Comparison of ENCODE assay signal across 17 cellular contexts in the genomic region with DNA sequence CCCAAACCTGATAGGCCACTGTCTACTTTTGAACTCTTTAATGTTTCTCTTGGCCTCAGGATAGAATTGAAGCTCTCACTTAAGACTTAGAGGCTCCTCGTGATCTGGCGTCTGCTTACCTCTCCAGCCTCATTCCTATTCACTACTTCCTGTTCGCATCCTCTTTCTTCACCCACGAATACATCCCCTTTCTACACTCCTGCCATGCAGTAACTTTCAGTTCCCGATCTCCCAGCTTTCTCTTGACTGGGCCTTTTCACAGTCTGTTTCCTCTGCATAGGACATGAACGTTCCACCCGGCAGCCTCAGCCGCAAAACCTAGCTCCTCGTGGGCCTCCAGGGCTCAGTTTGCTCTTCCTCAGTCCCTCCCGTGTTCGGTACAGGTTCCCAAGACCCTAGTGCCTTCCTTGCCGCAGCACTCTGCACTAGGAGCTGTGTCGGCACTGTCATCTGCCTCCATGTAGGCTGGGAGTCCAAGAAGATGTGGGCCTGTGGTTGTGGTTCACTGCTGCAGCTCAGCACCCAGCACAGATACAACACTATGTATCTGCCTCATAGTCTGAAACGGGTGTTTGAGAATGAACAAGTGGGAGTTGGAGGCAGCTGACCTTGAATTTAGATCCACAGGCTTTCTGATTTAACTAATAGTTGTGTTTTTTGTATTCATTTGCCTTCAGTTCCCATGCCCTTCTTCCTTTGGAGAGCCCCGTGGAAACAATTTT. TPM values are rescaled to one million over a fixed set of nuclear protein-coding genes. Genes with fewer than 3 reads are reported as not detected.
DNase-seq lines count a peak whose midpoint lies in the region; ATAC-seq, FAIRE-seq and TF ChIP-seq lines count a peak whose summit lies in the region.
"Had no signal": no experiment of that assay in that cellular context is flagged by ENCODE, and none has a peak within 500 bp of the region (broad histone marks: within the 10 kb centered on the region; RNA-seq: fewer than 3 reads in every experiment).

No MANE protein-coding gene starts in this region.

- TF ChIP-seq CTCF in testis (IDR thresholded peaks at IDR 0.05) = no peak
- TF ChIP-seq CTCF in vagina (IDR thresholded peaks at IDR 0.05) = no peak

- no peaks in the 10 kb centered on the region for H3K9me3 ChIP-seq in testis
- no peaks in the 10 kb centered on the region for H3K9me3 ChIP-seq in vagina
- H3K9me3 ChIP-seq: HAP-1, pancreas had no signal

- H3K4me3 Mint-ChIP-seq in activated naive CD8-positive, alpha-beta T cell treated with anti-CD3 and anti-CD28 coated beads, Interleukin-2, amount 10 ng/mL, durations not matched to agents 7 days and 5 days = no peak overlapping the region
- no peak overlapping the region for H3K4me3 Mint-ChIP-seq in activated naive CD8-positive, alpha-beta T cell treated with anti-CD3 and anti-CD28 coated beads for 36 hours
- no peak overlapping the region for H3K4me3 Mint-ChIP-seq in activated naive CD8-positive, alpha-beta T cell treated with anti-CD3 and anti-CD28 coated beads, Interleukin-2, amount 50 U/mL, for 24 hours

- H3K4me1 Mint-ChIP-seq in activated naive CD8-positive, alpha-beta T cell treated with anti-CD3 and anti-CD28 coated beads, Interleukin-2, amount 10 ng/mL, durations not matched to agents 7 days and 5 days = peaks cover 6% of the 10 kb centered on the region
- peaks cover under 1% of the 10 kb centered on the region for H3K4me1 Mint-ChIP-seq in activated naive CD8-positive, alpha-beta T cell treated with anti-CD3 and anti-CD28 coated beads for 36 hours
- peaks cover 5% of the 10 kb centered on the region for H3K4me1 Mint-ChIP-seq in activated naive CD8-positive, alpha-beta T cell treated with anti-CD3 and anti-CD28 coated beads, Interleukin-2, amount 50 U/mL, for 24 hours

- TF ChIP-seq POLR2A in testis (IDR thresholded peaks at IDR 0.05) = no peak
- TF ChIP-seq POLR2A in vagina (IDR thresholded peaks at IDR 0.05) = no peak

- H3K27me3 Mint-ChIP-seq in activated naive CD8-positive, alpha-beta T cell treated with anti-CD3 and anti-CD28 coated beads, Interleukin-2, amount 10 ng/mL, durations not matched to agents 7 days and 5 days = no peaks in the 10 kb centered on the region
- H3K27me3 Mint-ChIP-seq in activated naive CD8-positive, alpha-beta T cell treated with anti-CD3 and anti-CD28 coated beads for 36 hours = no peaks in the 10 kb centered on the region
- H3K27me3 Mint-ChIP-seq in activated naive CD8-positive, alpha-beta T cell treated with anti-CD3 and anti-CD28 coated beads, Interleukin-2, amount 50 U/mL, for 24 hours = no peaks in the 10 kb centered on the region

- H3K27ac ChIP-seq in testis = no peak overlapping the region
- H3K27ac ChIP-seq in vagina = no peak overlapping the region
- H3K27ac ChIP-seq: pancreas had no signal

- H3K27me3 ChIP-seq in testis (no peaks in the 10 kb centered on the region), vagina (no peaks in the 10 kb centered on the region)
- H3K27me3 ChIP-seq: pancreas had no signal

- H3K36me3 ChIP-seq in testis (ENCODE audit: low read depth, missing control alignments) (no peaks in the 10 kb centered on the region), vagina (no peaks in the 10 kb centered on the region)
- H3K36me3 ChIP-seq: pancreas had no signal

- H3K36me3 Mint-ChIP-seq in activated naive CD8-positive, alpha-beta T cell treated with anti-CD3 and anti-CD28 coated beads, Interleukin-2, amount 10 ng/mL, durations not matched to agents 7 days and 5 days = peaks cover 2% of the 10 kb centered on the region
- peaks cover 2% of the 10 kb centered on the region for H3K36me3 Mint-ChIP-seq in activated naive CD8-positive, alpha-beta T cell treated with anti-CD3 and anti-CD28 coated beads for 36 hours
- peaks cover under 1% of the 10 kb centered on the region for H3K36me3 Mint-ChIP-seq in activated naive CD8-positive, alpha-beta T cell treated with anti-CD3 and anti-CD28 coated beads, Interleukin-2, amount 50 U/mL, for 24 hours (ENCODE audit: low read depth)

- DNase-seq in activated naive CD8-positive, alpha-beta T cell treated with anti-CD3 and anti-CD28 coated beads, Interleukin-2, amount 10 ng/mL, durations not matched to agents 7 days and 5 days = no peak
- DNase-seq in activated naive CD8-positive, alpha-beta T cell treated with anti-CD3 and anti-CD28 coated beads for 36 hours = no peak
- DNase-seq in HTR-8/SVneo (ENCODE audit: insufficient read length, low spot score) = no peak
- no peak for DNase-seq in activated naive CD8-positive, alpha-beta T cell treated with anti-CD3 and anti-CD28 coated beads, Interleukin-2, amount 50 U/mL, for 24 hours
- peak; percentile 66 for DNase-seq in testis
- no peak for DNase-seq in islet precursor cell
- DNase-seq in OCI-M1 (lab: John Stamatoyannopoulos, UW) = no peak
- no peak for DNase-seq in vagina (ENCODE audit: extremely low spot score in 2 of 2)
- DNase-seq: amniotic stem cell, DMS79 treated with DMSO at 0.1 percent for 48 hours, mammary epithelial cell, NCI-H1105 treated with DMSO at 0.1 percent for 48 hours, NCI-H226, pancreas, RPMI8226 had no signal

- POLR2A ChIA-PET in activated naive CD8-positive, alpha-beta T cell treated with anti-CD3 and anti-CD28 coated beads, Interleukin-2, amount 10 ng/mL, durations not matched to agents 7 days and 5 days (lab: Charles Lee) = interaction anchor here (1.0 to 2.0 kb wide), 2 partner anchors 16 to 18 kb away, joined by 3 to 7 read pairs; partner anchors contain the start of genes RPL39 and SOWAHD

- H3K9me3 Mint-ChIP-seq in activated naive CD8-positive, alpha-beta T cell treated with anti-CD3 and anti-CD28 coated beads, Interleukin-2, amount 10 ng/mL, durations not matched to agents 7 days and 5 days = no peaks in the 10 kb centered on the region
- no peaks in the 10 kb centered on the region for H3K9me3 Mint-ChIP-seq in activated naive CD8-positive, alpha-beta T cell treated with anti-CD3 and anti-CD28 coated beads for 36 hours
- H3K9me3 Mint-ChIP-seq in activated naive CD8-positive, alpha-beta T cell treated with anti-CD3 and anti-CD28 coated beads, Interleukin-2, amount 50 U/mL, for 24 hours = no peaks in the 10 kb centered on the region

- intact Hi-C loops in testis (cut with DNase I; ENCODE audit: low total_unique reads) = no loop called here
- intact Hi-C loops in vagina (cut with DNase I) = no loop called here

- H3K4me3 ChIP-seq in testis (no peak overlapping the region), vagina (no peak overlapping the region)
- H3K4me3 ChIP-seq: HAP-1, pancreas had no signal

- no peak for ATAC-seq in activated naive CD8-positive, alpha-beta T cell treated with anti-CD3 and anti-CD28 coated beads, Interleukin-2, amount 10 ng/mL, durations not matched to agents 7 days and 5 days (ENCODE audit: low read depth)
- ATAC-seq in activated naive CD8-positive, alpha-beta T cell treated with anti-CD3 and anti-CD28 coated beads, Interleukin-2, amount 50 U/mL, for 24 hours = no peak

- FAIRE-seq in HTR-8/SVneo (lab: Jason Lieb, UNC) = peak; percentile 66
- FAIRE-seq: colon, pancreas had no signal

- H3K4me1 ChIP-seq in testis = no peaks in the 10 kb centered on the region
- no peaks in the 10 kb centered on the region for H3K4me1 ChIP-seq in vagina
- H3K4me1 ChIP-seq: HAP-1, pancreas had no signal

- WGBS in testis, 2 donors = 29 to 45% methylated on average over 11 to 15 of the region's 15 CpGs

- H3K27ac Mint-ChIP-seq in activated naive CD8-positive, alpha-beta T cell treated with anti-CD3 and anti-CD28 coated beads, Interleukin-2, amount 10 ng/mL, durations not matched to agents 7 days and 5 days = peak overlapping the region; percentile 34
- no peak overlapping the region for H3K27ac Mint-ChIP-seq in activated naive CD8-positive, alpha-beta T cell treated with anti-CD3 and anti-CD28 coated beads for 36 hours
- peak overlapping the region; percentile 5 for H3K27ac Mint-ChIP-seq in activated naive CD8-positive, alpha-beta T cell treated with anti-CD3 and anti-CD28 coated beads, Interleukin-2, amount 50 U/mL, for 24 hours

RNA-seq across cellular contexts. Expression of gene RPL39, which starts 15.8 kb away (rescaled TPM):
- 1,000 to 10,000 TPM; 2,169 to 2,323 TPM for total RNA-seq in activated naive CD8-positive, alpha-beta T cell treated with anti-CD3 and anti-CD28 coated beads, Interleukin-2, amount 10 ng/mL, durations not matched to agents 7 days and 5 days
- total RNA-seq in activated naive CD8-positive, alpha-beta T cell treated with anti-CD3 and anti-CD28 coated beads for 36 hours = 1,000 to 10,000 TPM; 2,459 to 2,591 TPM
- 1,000 to 10,000 TPM in 1 of 2 donors, 100 to 1,000 TPM in 1; 442 to 1,133 TPM for total RNA-seq in testis
- polyA plus RNA-seq in testis (ENCODE audit: insufficient read depth, low read depth, low replicate concordance) = 1,045 TPM
- 1,813 TPM for total RNA-seq in vagina

RNA-seq across cellular contexts. Expression of gene SOWAHD, which starts 17.3 kb away (rescaled TPM):
- 1 to 10 TPM; 1.7 to 2.1 TPM for total RNA-seq in activated naive CD8-positive, alpha-beta T cell treated with anti-CD3 and anti-CD28 coated beads, Interleukin-2, amount 10 ng/mL, durations not matched to agents 7 days and 5 days
- total RNA-seq in activated naive CD8-positive, alpha-beta T cell treated with anti-CD3 and anti-CD28 coated beads for 36 hours = under 1 TPM; 0.14 to 0.18 TPM
- 10 to 100 TPM; 12.6 to 21.4 TPM for total RNA-seq in testis
- 8.9 TPM for polyA plus RNA-seq in testis (ENCODE audit: insufficient read depth, low read depth, low replicate concordance)
- total RNA-seq in vagina = not detected

Comparison
In these comparisons a context has a peak if more than half of its experiments do, and no peak if none do; other contexts are left out.
1. RNA of gene SOWAHD, which starts 17.3 kb away (total RNA-seq): 12.6 to 21.4 TPM in testis; 1.7 to 2.1 TPM in activated naive CD8-positive, alpha-beta T cell treated with anti-CD3 and anti-CD28 coated beads, Interleukin-2, amount 10 ng/mL, durations not matched to agents 7 days and 5 days, 0.14 to 0.18 TPM in activated naive CD8-positive, alpha-beta T cell treated with anti-CD3 and anti-CD28 coated beads for 36 hours and not detected in vagina (single experiment); every median in the first group is over 4 times any median in the second.